ENCODE assay signal across 1 cellular context in genomic region chr2:121872651-121873050, GRCh38.
TF ChIP-seq lines count a peak whose summit lies in the region.

No MANE protein-coding gene starts in this region.

TF ChIP-seq in GM23338, 12 proteins besides CTCF, POLR2A, EP300 and RAD21 (continued from another document):
- no peak for TF ChIP-seq ZNF462 (CRISPR knock-in tag; IDR thresholded peaks at IDR 0.05)
- no peak for TF ChIP-seq ETS1 (IDR thresholded peaks at IDR 0.05)
- TF ChIP-seq EZH2 (IDR thresholded peaks at IDR 0.05; ENCODE audit: low read depth, unreplicated experiment), result no peak
- no peak for TF ChIP-seq JUNB (IDR thresholded peaks at IDR 0.05; ENCODE audit: unreplicated experiment)
- TF ChIP-seq ZNF331 (CRISPR knock-in tag; IDR thresholded peaks at IDR 0.05; ENCODE audit: low read depth), result no peak
- no peak for TF ChIP-seq POLR2AphosphoS5 (IDR thresholded peaks at IDR 0.05; ENCODE audit: low read depth)
- TF ChIP-seq EZH2phosphoT487 (IDR thresholded peaks at IDR 0.05; ENCODE audit: unreplicated experiment), result no peak
- no peak for TF ChIP-seq CREB1 (CRISPR knock-in tag; IDR thresholded peaks at IDR 0.05; ENCODE audit: low read depth)
- TF ChIP-seq STAT1 (IDR thresholded peaks at IDR 0.05; ENCODE audit: unreplicated experiment), result no peak
TF ChIP-seq in GM23338: peak in this region for 0.
